In the genomic region with DNA sequence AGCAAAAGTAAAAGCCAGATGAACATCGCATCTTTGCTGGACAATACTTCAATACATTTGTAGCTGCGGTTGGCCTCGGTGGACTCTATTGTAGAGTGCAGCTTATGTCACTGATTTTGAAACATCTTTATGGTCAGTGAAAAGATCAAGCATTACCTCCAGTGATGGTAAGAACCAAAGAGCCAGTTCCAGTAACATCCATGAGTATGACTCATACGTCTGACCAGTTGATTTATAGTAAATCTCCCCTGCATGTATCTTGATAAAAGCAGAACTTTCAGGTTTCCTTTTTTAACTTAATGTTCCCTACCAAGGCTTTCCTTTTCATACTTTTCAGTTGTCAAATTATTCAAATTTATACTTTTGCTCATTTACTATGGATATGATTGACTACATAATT, we compare ENCODE assay signal across 1 cellular context.
A peak's percentile ranks its signal among the peaks of the same experiment; 100 is the strongest.
TF ChIP-seq lines count a peak whose summit lies in the region.

No MANE protein-coding gene starts in this region.

TF ChIP-seq in K562, 482 proteins besides CTCF, POLR2A, EP300 and RAD21 (continued from another document):
- TF ChIP-seq PKNOX1 (IDR thresholded peaks at IDR 0.05) (peak; percentile 78), HNRNPH1 (optimal IDR thresholded peaks at IDR 0.05; ENCODE audit: low read depth, low read length) (no peak), FOSL1 (tag; conservative IDR thresholded peaks at IDR 0.05) (peak; percentile 21; the same call in 1 of the 2 replicates), RB1 (IDR thresholded peaks at IDR 0.05; ENCODE audit: low read depth) (no peak), BRF1 (IDR thresholded peaks at IDR 0.05; ENCODE audit: borderline replicate concordance, extremely low read depth, insufficient read length) (no peak), SMARCE1 (IDR thresholded peaks at IDR 0.05) (no peak), NR0B1 (IDR thresholded peaks at IDR 0.05; ENCODE audit: partially characterized antibody) (no peak), JUND (IDR thresholded peaks at IDR 0.05; ENCODE audit: borderline replicate concordance, low read depth, low read length) (peak; percentile 78; the same call in 1 of the 2 replicates), JUND (tag; IDR thresholded peaks at IDR 0.05; ENCODE audit: borderline replicate concordance, low read depth, low read length) (peak; percentile 62; the same call in 1 of the 3 replicates), GATAD2B (IDR thresholded peaks at IDR 0.05; ENCODE audit: borderline replicate concordance) (no peak), KDM4B (IDR thresholded peaks at IDR 0.05; ENCODE audit: borderline replicate concordance in 2 of 2, low read depth in 1 of 2) (no peak), MEIS2 (IDR thresholded peaks at IDR 0.05; ENCODE audit: partially characterized antibody) (peak; percentile 86)
- TF ChIP-seq, protein P1, sequence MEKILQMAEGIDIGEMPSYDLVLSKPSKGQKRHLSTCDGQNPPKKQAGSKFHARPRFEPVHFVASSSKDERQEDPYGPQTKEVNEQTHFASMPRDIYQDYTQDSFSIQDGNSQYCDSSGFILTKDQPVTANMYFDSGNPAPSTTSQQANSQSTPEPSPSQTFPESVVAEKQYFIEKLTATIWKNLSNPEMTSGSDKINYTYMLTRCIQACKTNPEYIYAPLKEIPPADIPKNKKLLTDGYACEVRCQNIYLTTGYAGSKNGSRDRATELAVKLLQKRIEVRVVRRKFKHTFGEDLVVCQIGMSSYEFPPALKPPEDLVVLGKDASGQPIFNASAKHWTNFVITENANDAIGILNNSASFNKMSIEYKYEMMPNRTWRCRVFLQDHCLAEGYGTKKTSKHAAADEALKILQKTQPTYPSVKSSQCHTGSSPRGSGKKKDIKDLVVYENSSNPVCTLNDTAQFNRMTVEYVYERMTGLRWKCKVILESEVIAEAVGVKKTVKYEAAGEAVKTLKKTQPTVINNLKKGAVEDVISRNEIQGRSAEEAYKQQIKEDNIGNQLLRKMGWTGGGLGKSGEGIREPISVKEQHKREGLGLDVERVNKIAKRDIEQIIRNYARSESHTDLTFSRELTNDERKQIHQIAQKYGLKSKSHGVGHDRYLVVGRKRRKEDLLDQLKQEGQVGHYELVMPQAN (IDR thresholded peaks at IDR 0.05; ENCODE audit: borderline replicate concordance) = no peak
